ENCODE assay signal across 26 cellular contexts in genomic region chr11:12901874-12902481, GRCh38.
DNase-seq lines count a peak whose midpoint lies in the region; ATAC-seq, FAIRE-seq and TF ChIP-seq lines count a peak whose summit lies in the region.
"Had no signal": no experiment of that assay in that cellular context is flagged by ENCODE, and none has a peak within 500 bp of the region (broad histone marks: within the 10 kb centered on the region; RNA-seq: fewer than 3 reads in every experiment).

No MANE protein-coding gene starts in this region.

- no peak for ATAC-seq in GM18867 (IDR thresholded peaks at IDR 0.05; ENCODE audit: unreplicated experiment)
- ATAC-seq: natural killer cell; stimulated activated naive CD8-positive, alpha-beta T cell treated with anti-CD3 and anti-CD28 coated beads, Interleukin-15, amount 100 ng/mL, for 72 hours had no signal

- no peak overlapping the region for H2AFZ ChIP-seq in mammary epithelial cell (ENCODE audit: low read depth, low read length)

- dilution Hi-C loops in mammary epithelial cell (cut with HindIII; ENCODE audit: low sequenced_read_pairs), result no loop called here

- H3K4me2 ChIP-seq in mammary epithelial cell (ENCODE audit: insufficient read depth, low read depth, low read length), result no peak overlapping the region

- H3K4me3 ChIP-seq in mammary epithelial cell (replicated peaks in 1 of 3; ENCODE audit: insufficient read depth in 1 of 3, low read depth in 2 of 3, low read length in 3 of 3), result no peak overlapping the region
- no peak overlapping the region for H3K4me3 ChIP-seq in iPS-20b (ENCODE audit: low read length)
- H3K4me3 ChIP-seq: SK-N-MC, skin epidermis had no signal

- POLR2A ChIA-PET in MCF 10A (lab: Yijun Ruan, JAX), result interaction anchor here (1.2 kb wide), 1 partner anchor 225 kb away, joined by 4 read pairs; no protein-coding TSS in a partner anchor

- H3K27ac ChIP-seq in mammary epithelial cell (ENCODE audit: insufficient read depth, low read depth, low read length), result peak overlapping the region; percentile 8
- no peak overlapping the region for H3K27ac ChIP-seq in iPS-20b (ENCODE audit: low read length)
- H3K27ac ChIP-seq: 22Rv1, SK-N-MC, skin epidermis had no signal

- no peaks in the 10 kb centered on the region for H4K20me1 ChIP-seq in mammary epithelial cell (ENCODE audit: insufficient read depth, low read length)

- DNase-seq in mammary epithelial cell, result peak; percentile 49
- no peak for DNase-seq in MCF 10A (ENCODE audit: unreplicated experiment)
- DNase-seq in RCC 7860 (ENCODE audit: low spot score), result peak; percentile 34
- no peak for DNase-seq in activated CD4-positive, alpha-beta T cell treated with anti-CD3 and anti-CD28 coated beads, Interleukin-2, amount 50 U/mL, for 4 hours
- no peak for DNase-seq in NOMO-1 (lab: John Stamatoyannopoulos, UW; ENCODE audit: unreplicated experiment in 2 of 2)
- no peak for DNase-seq in NCI-H2227 treated with DMSO at 0.1 percent for 48 hours (lab: John Stamatoyannopoulos, UW)
- DNase-seq: activated CD4-positive, alpha-beta T cell treated with anti-CD3 and anti-CD28 coated beads for 1 hour; DMS 273 treated with DMSO at 0.1 percent for 48 hours; foreskin melanocyte; hypothalamus; kidney glomerular epithelial cell; mesendoderm; natural killer cell; NCI-H1694 treated with DMSO at 0.1 percent for 48 hours; NCI-H226; stimulated activated CD4-positive, alpha-beta T cell treated with anti-CD3 and anti-CD28 coated beads, Interleukin-4, amount 100 ng/mL, for 1 hour; stimulated activated naive CD8-positive, alpha-beta T cell treated with anti-CD3 and anti-CD28 coated beads, Interleukin-15, amount 100 ng/mL, for 72 hours; trophoblast cell had no signal

- H3K27me3 Mint-ChIP-seq in MCF 10A (ENCODE audit: insufficient read depth, unreplicated experiment), result no peaks in the 10 kb centered on the region

- peaks cover 23% of the 10 kb centered on the region for H3K4me1 Mint-ChIP-seq in MCF 10A (ENCODE audit: insufficient read depth, unreplicated experiment)
- H3K4me1 Mint-ChIP-seq: CD14-positive monocyte, natural killer cell had no signal

- no peak overlapping the region for H3K27ac Mint-ChIP-seq in MCF 10A (ENCODE audit: low read depth, unreplicated experiment)
- H3K27ac Mint-ChIP-seq: CD14-positive monocyte; natural killer cell; stimulated activated naive CD8-positive, alpha-beta T cell treated with anti-CD3 and anti-CD28 coated beads, Interleukin-15, amount 100 ng/mL, for 72 hours; T-helper 2 cell treated with Interferon-gamma antibody and Interleukin-4, amounts not matched to agents 5 μg/mL and 100 μg/mL, for 36 hours had no signal

- 69% methylated on average over 5 of the region's 7 CpGs for WGBS in mammary epithelial cell (ENCODE audit: low coverage, missing lambda C conversion rate)

- H3K36me3 Mint-ChIP-seq in MCF 10A (ENCODE audit: insufficient read depth, unreplicated experiment), result peaks cover 53% of the 10 kb centered on the region
- H3K36me3 Mint-ChIP-seq: CD14-positive monocyte, natural killer cell had no signal

- BruUV-seq in mammary epithelial cell (replicated peaks; lab: Mats Ljungman, UMichigan) (no TSS peak), MCF 10A (replicated peaks; lab: Mats Ljungman, UMichigan) (no TSS peak)

- H3K36me3 ChIP-seq in mammary epithelial cell (ENCODE audit: insufficient read depth, low read length) (peaks cover 18% of the 10 kb centered on the region), iPS-20b (ENCODE audit: insufficient read depth, low read depth, low read length) (peaks cover 67% of the 10 kb centered on the region)

- in situ Hi-C loops in mammary epithelial cell (cut with MboI; ENCODE audit: low sequenced_read_pairs in 2 of 2), result no loop called here

- H3K9me3 ChIP-seq in mammary epithelial cell (replicated peaks; ENCODE audit: insufficient read depth, low read length) (no peaks in the 10 kb centered on the region), iPS-20b (ENCODE audit: insufficient read depth, low read depth, low read length) (no peaks in the 10 kb centered on the region)

- CTCF ChIA-PET in mammary epithelial cell (lab: Charles Lee; ENCODE audit: low non-redundant PET), result no interaction called here
- CTCF ChIA-PET in MCF 10A (lab: Yijun Ruan, JAX), result interaction anchor here (0.6 to 4.7 kb wide), 6 partner anchors 8 to 571 kb away, joined by 3 to 28 read pairs (median 4); no protein-coding TSS in a partner anchor

- no peak overlapping the region for H3K4me3 Mint-ChIP-seq in MCF 10A (ENCODE audit: unreplicated experiment)
- H3K4me3 Mint-ChIP-seq: CD14-positive monocyte; natural killer cell; stimulated activated naive CD8-positive, alpha-beta T cell treated with anti-CD3 and anti-CD28 coated beads, Interleukin-15, amount 100 ng/mL, for 72 hours; T-helper 2 cell treated with Interferon-gamma antibody and Interleukin-4, amounts not matched to agents 5 μg/mL and 100 μg/mL, for 36 hours had no signal

- TF ChIP-seq CTCF in mammary epithelial cell (conservative IDR thresholded peaks at IDR 0.05 in 1 of 2, IDR thresholded peaks at IDR 0.05 in 1 of 2; ENCODE audit: extremely low read depth in 1 of 2, insufficient read depth in 1 of 2, low read depth in 1 of 2, low read length in 2 of 2) (no peak), MCF 10A (IDR thresholded peaks at IDR 0.05; ENCODE audit: unreplicated experiment) (no peak)

- H3K4me1 ChIP-seq in mammary epithelial cell (ENCODE audit: insufficient read depth, low read length) (peaks cover 20% of the 10 kb centered on the region), iPS-20b (ENCODE audit: insufficient read depth, low read length) (peaks cover 12% of the 10 kb centered on the region; the same call in 1 of the 2 replicates)

- H3K27me3 ChIP-seq in mammary epithelial cell (ENCODE audit: insufficient read depth, low read length) (no peaks in the 10 kb centered on the region), iPS-20b (ENCODE audit: insufficient read depth, low read length) (no peaks in the 10 kb centered on the region)

- H3K79me2 ChIP-seq in mammary epithelial cell (ENCODE audit: insufficient read depth, low read length), result peaks cover 12% of the 10 kb centered on the region

- H3K9ac ChIP-seq in mammary epithelial cell (ENCODE audit: insufficient read depth, low read length) (no peak overlapping the region), iPS-20b (ENCODE audit: low read depth, low read length) (0 out of 2 replicates have a peak overlapping the region, but pooled peaks have one; percentile 21)

- intact Hi-C loops in mammary epithelial cell (cut with micrococcal nuclease), result no loop called here
- intact Hi-C loops in MCF 10A (cut with micrococcal nuclease), result no loop called here

- no peaks in the 10 kb centered on the region for H3K9me3 Mint-ChIP-seq in MCF 10A (ENCODE audit: unreplicated experiment)
- H3K9me3 Mint-ChIP-seq: CD14-positive monocyte; natural killer cell; stimulated activated naive CD8-positive, alpha-beta T cell treated with anti-CD3 and anti-CD28 coated beads, Interleukin-15, amount 100 ng/mL, for 72 hours; T-helper 2 cell treated with Interferon-gamma antibody and Interleukin-4, amounts not matched to agents 5 μg/mL and 100 μg/mL, for 36 hours had no signal

- FAIRE-seq in RCC 7860 (lab: Jason Lieb, UNC), result no peak
- FAIRE-seq: bronchial epithelial cell had no signal

Comparison
In these comparisons a context has a peak if more than half of its experiments do, and no peak if none do; other contexts are left out.
1. DNase-seq: peak in mammary epithelial cell (single experiment) and RCC 7860 (single experiment); none in MCF 10A (single experiment), activated CD4-positive, alpha-beta T cell treated with anti-CD3 and anti-CD28 coated beads, Interleukin-2, amount 50 U/mL, for 4 hours (0 of 2), NOMO-1 (0 of 2) and NCI-H2227 treated with DMSO at 0.1 percent for 48 hours (single experiment).